1 cellular context compared by ENCODE assay signal in genomic region chr7:98418636-98419315, GRCh38.
A peak's percentile ranks its signal among the peaks of the same experiment; 100 is the strongest.
TF ChIP-seq lines count a peak whose summit lies in the region.

No MANE protein-coding gene starts in this region.

TF ChIP-seq in SK-N-SH, 30 proteins besides CTCF, POLR2A, EP300 and RAD21 (continued from another document):
- TF ChIP-seq PBX3 (IDR thresholded peaks at IDR 0.05), result peak; percentile 68
- peak; percentile 80 for TF ChIP-seq TCF12 (IDR thresholded peaks at IDR 0.05)
- peak; percentile 58 for TF ChIP-seq GABPA (IDR thresholded peaks at IDR 0.05; ENCODE audit: low read depth)
- TF ChIP-seq FOSL2 (IDR thresholded peaks at IDR 0.05; ENCODE audit: borderline replicate concordance, low read depth), result peak; percentile 99
- TF ChIP-seq NFIC (IDR thresholded peaks at IDR 0.05; ENCODE audit: borderline replicate concordance), result peak; percentile 75
- TF ChIP-seq RXRA (IDR thresholded peaks at IDR 0.05; ENCODE audit: borderline replicate concordance, low read depth), result peak; percentile 96
- peak; percentile 44; the same call in 1 of the 2 replicates for TF ChIP-seq POLR2AphosphoS5 (IDR thresholded peaks at IDR 0.05; ENCODE audit: low read depth, low read length)
- TF ChIP-seq RCOR1 (IDR thresholded peaks at IDR 0.05; ENCODE audit: low read length), result no peak
- no peak for TF ChIP-seq TAF1 (IDR thresholded peaks at IDR 0.05; ENCODE audit: borderline replicate concordance, low read depth, low read length)
- TF ChIP-seq, protein P1, sequence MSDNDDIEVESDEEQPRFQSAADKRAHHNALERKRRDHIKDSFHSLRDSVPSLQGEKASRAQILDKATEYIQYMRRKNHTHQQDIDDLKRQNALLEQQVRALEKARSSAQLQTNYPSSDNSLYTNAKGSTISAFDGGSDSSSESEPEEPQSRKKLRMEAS (IDR thresholded peaks at IDR 0.05; ENCODE audit: low read depth), result 0 out of 2 replicates have a peak, but pooled peaks have one; percentile 32
TF ChIP-seq in SK-N-SH: peak in this region for 10.
